9 cellular contexts compared by ENCODE assay signal in genomic region chr17:36755586-36755985, GRCh38.
DNase-seq lines count a peak whose midpoint lies in the region; ATAC-seq and TF ChIP-seq lines count a peak whose summit lies in the region.
"Had no signal": no experiment of that assay in that cellular context is flagged by ENCODE, and none has a peak within 500 bp of the region (broad histone marks: within the 10 kb centered on the region; RNA-seq: fewer than 3 reads in every experiment).

No MANE protein-coding gene starts in this region.

- H3K4me1 ChIP-seq in smooth muscle cell (ENCODE audit: low read depth) = no peaks in the 10 kb centered on the region

- no peaks in the 10 kb centered on the region for H3K36me3 ChIP-seq in smooth muscle cell (ENCODE audit: low read depth)

- no peak overlapping the region for H3K27ac Mint-ChIP-seq in HFFc6
- peak overlapping the region; percentile 6 for H3K27ac Mint-ChIP-seq in T-helper 17 cell
- H3K27ac Mint-ChIP-seq: dendritic cell treated with granulocyte-macrophage colony-stimulating factor and Interleukin-4, amounts not matched to agents 40 ng/mL and 50 ng/mL, for 4 days had no signal

- TF ChIP-seq CTCF in AG09309 (IDR thresholded peaks at IDR 0.05; ENCODE audit: control insufficient read depth, insufficient read depth, low read depth, low read length, missing control alignments) (peak; percentile 31), HFFc6 (IDR thresholded peaks at IDR 0.05) (peak; percentile 54), smooth muscle cell (IDR thresholded peaks at IDR 0.05; ENCODE audit: borderline replicate concordance, insufficient read depth, poor library complexity, severe bottlenecking) (peak; percentile 20)

- H3K36me3 Mint-ChIP-seq in HFFc6 (ENCODE audit: low read depth) (no peaks in the 10 kb centered on the region), T-helper 17 cell (ENCODE audit: low read depth) (peaks cover 3% of the 10 kb centered on the region)

- no peaks in the 10 kb centered on the region for H3K79me2 ChIP-seq in smooth muscle cell (ENCODE audit: low read depth)

- H3K4me1 Mint-ChIP-seq in HFFc6 (ENCODE audit: low read depth) (no peaks in the 10 kb centered on the region), T-helper 17 cell (peaks cover 18% of the 10 kb centered on the region)

- H3K4me2 ChIP-seq in smooth muscle cell = no peak overlapping the region

- no peaks in the 10 kb centered on the region for H3F3A ChIP-seq in smooth muscle cell (ENCODE audit: low read depth)

- no peak overlapping the region for H3K9ac ChIP-seq in smooth muscle cell (ENCODE audit: low read depth)

- H3K27me3 ChIP-seq in smooth muscle cell (ENCODE audit: low read depth) = no peaks in the 10 kb centered on the region

- WGBS in smooth muscle cell (ENCODE audit: low lambda C conversion rate) = 52% methylated on average over 8 of the region's 10 CpGs

- DNase-seq in AG09309 (ENCODE audit: low read depth) (no peak), HFFc6 (no peak), T-helper 17 cell (peak; percentile 25 to 38 (median 35)), cerebellum (ENCODE audit: low spot score) (peak; percentile 23), smooth muscle cell (lab: John Stamatoyannopoulos, UW; ENCODE audit: unreplicated experiment) (no peak), NCI-H446 treated with DMSO at 0.1 percent for 48 hours (lab: John Stamatoyannopoulos, UW) (no peak), SW 1271 (lab: John Stamatoyannopoulos, UW) (no peak), pons (ENCODE audit: low spot score) (no peak)

- no peaks in the 10 kb centered on the region for H4K20me1 ChIP-seq in smooth muscle cell (ENCODE audit: low read depth)

- H3K4me3 ChIP-seq in AG09309 (ENCODE audit: control insufficient read depth, low read depth, low read length) (no peak overlapping the region), smooth muscle cell (no peak overlapping the region)

- no peaks in the 10 kb centered on the region for H3K9me3 ChIP-seq in T-helper 17 cell (ENCODE audit: control insufficient read depth, low read length, poor library complexity, severe bottlenecking)
- H3K9me3 ChIP-seq in smooth muscle cell (replicated peaks; ENCODE audit: low read depth) = no peaks in the 10 kb centered on the region

- H3K27me3 Mint-ChIP-seq in HFFc6 (ENCODE audit: insufficient read depth) (peaks cover 17% of the 10 kb centered on the region), T-helper 17 cell (peaks cover 23% of the 10 kb centered on the region)

- ATAC-seq in T-helper 17 cell = peak; percentile 46

- no peak overlapping the region for H3K27ac ChIP-seq in smooth muscle cell (ENCODE audit: low read depth)

- no peak overlapping the region for H2AFZ ChIP-seq in smooth muscle cell (ENCODE audit: low read depth)

- no peaks in the 10 kb centered on the region for H3K9me3 Mint-ChIP-seq in HFFc6

- H3K4me3 Mint-ChIP-seq in HFFc6 = no peak overlapping the region
- peak overlapping the region; percentile 49 for H3K4me3 Mint-ChIP-seq in T-helper 17 cell
- H3K4me3 Mint-ChIP-seq: dendritic cell treated with granulocyte-macrophage colony-stimulating factor and Interleukin-4, amounts not matched to agents 40 ng/mL and 50 ng/mL, for 4 days had no signal

Comparison
In these comparisons a context has a peak if more than half of its experiments do, and no peak if none do; other contexts are left out.
1. DNase-seq: peak in T-helper 17 cell (3 of 3) and cerebellum (single experiment); none in AG09309 (single experiment), HFFc6 (single experiment), smooth muscle cell (single experiment), NCI-H446 treated with DMSO at 0.1 percent for 48 hours (single experiment), SW 1271 (0 of 2) and pons (single experiment).
2. Peak in every context shown above with its lines, with median percentiles within 50 percentile points of each other: CTCF ChIP-seq.